Comparison of ENCODE assay signal across 38 cellular contexts in genomic region chr2:47167149-47167548, GRCh38. TPM values are rescaled to one million over a fixed set of nuclear protein-coding genes. Genes with fewer than 3 reads are reported as not detected.
"Had no signal": no experiment of that assay in that cellular context is flagged by ENCODE, and none has a peak within 500 bp of the region (broad histone marks: within the 10 kb centered on the region; RNA-seq: fewer than 3 reads in every experiment).

No MANE protein-coding gene starts in this region.

- H3K9me3 Mint-ChIP-seq: activated CD4-positive, alpha-beta memory T cell treated with anti-CD3 and anti-CD28 coated beads, Interleukin-2, amount 10 ng/mL, durations not matched to agents 7 days and 5 days; activated CD4-positive, alpha-beta T cell treated with anti-CD3 and anti-CD28 coated beads, Interleukin-2, amount 10 ng/mL, durations not matched to agents 7 days and 5 days; activated T-cell treated with anti-CD3 and anti-CD28 coated beads, Interleukin-2, amount 50 U/mL, for 4 hours; activated T-helper 17 cell treated with anti-CD3 and anti-CD28 coated beads, Interleukin-2, amount 50 U/mL, for 72 hours; nephron progenitor cell; stimulated activated memory B cell treated with anti-CD40 and anti-IgM and Interleukin-4, amounts not matched to agents 10 μg/mL and 1 μg/mL and 100 μg/mL, for 72 hours had no signal

- H3K9me3 ChIP-seq: neutrophil, ovary, sigmoid colon, stomach, suprapubic skin, tibial artery, upper lobe of right lung had no signal

- FAIRE-seq: astrocyte, keratinocyte had no signal

- H3K36me3 ChIP-seq: ovary had no signal

- H3K27me3 Mint-ChIP-seq: activated CD4-positive, alpha-beta memory T cell treated with anti-CD3 and anti-CD28 coated beads, Interleukin-2, amount 10 ng/mL, durations not matched to agents 7 days and 5 days; activated CD4-positive, alpha-beta T cell treated with anti-CD3 and anti-CD28 coated beads, Interleukin-2, amount 10 ng/mL, durations not matched to agents 7 days and 5 days; activated T-helper 17 cell treated with anti-CD3 and anti-CD28 coated beads, Interleukin-2, amount 50 U/mL, for 72 hours; progenitor cell of endocrine pancreas; stimulated activated memory B cell treated with anti-CD40 and anti-IgM and Interleukin-4, amounts not matched to agents 10 μg/mL and 1 μg/mL and 100 μg/mL, for 72 hours; T-helper 17 cell had no signal

- H2AFZ ChIP-seq: hepatocyte had no signal

- H3K27ac ChIP-seq: brain microvascular endothelial cell, hepatocyte, neutrophil, ovary, suprapubic skin, upper lobe of right lung had no signal

- H3K27me3 ChIP-seq: brain microvascular endothelial cell, dorsolateral prefrontal cortex, hepatocyte, neutrophil, ovary, sigmoid colon, stomach, suprapubic skin, tibial artery, upper lobe of right lung had no signal

- H3K4me3 ChIP-seq: coronary artery, hepatocyte, ovary, sigmoid colon, stomach, suprapubic skin, tibial artery, upper lobe of right lung had no signal

- H3K4me3 Mint-ChIP-seq: activated CD4-positive, alpha-beta memory T cell treated with anti-CD3 and anti-CD28 coated beads, Interleukin-2, amount 10 ng/mL, durations not matched to agents 7 days and 5 days; activated CD4-positive, alpha-beta T cell treated with anti-CD3 and anti-CD28 coated beads, Interleukin-2, amount 10 ng/mL, durations not matched to agents 7 days and 5 days; activated T-cell treated with anti-CD3 and anti-CD28 coated beads, Interleukin-2, amount 50 U/mL, for 4 hours; activated T-helper 17 cell treated with anti-CD3 and anti-CD28 coated beads, Interleukin-2, amount 50 U/mL, for 72 hours; nephron progenitor cell; stimulated activated memory B cell treated with anti-CD40 and anti-IgM and Interleukin-4, amounts not matched to agents 10 μg/mL and 1 μg/mL and 100 μg/mL, for 72 hours; T-helper 17 cell had no signal

- H3K4me2 ChIP-seq: hepatocyte had no signal

- DNase-seq: activated CD4-positive, alpha-beta memory T cell treated with anti-CD3 and anti-CD28 coated beads, Interleukin-2, amount 10 ng/mL, durations not matched to agents 7 days and 5 days; activated CD4-positive, alpha-beta T cell treated with anti-CD3 and anti-CD28 coated beads, Interleukin-2, amount 10 ng/mL, durations not matched to agents 7 days and 5 days; activated CD4-positive, CD25-positive, alpha-beta regulatory T cell treated with anti-CD3 and anti-CD28 coated beads, Interleukin-2, amount 50 U/mL, for 72 hours; activated CD8-positive, alpha-beta memory T cell treated with anti-CD3 and anti-CD28 coated beads, Interleukin-2, amount 50 U/mL, for 48 hours; activated gamma-delta T cell treated with Interleukin-2 at 50 U/mL for 16 hours; activated naive CD4-positive, alpha-beta T cell treated with anti-CD3 and anti-CD28 coated beads, Interleukin-2, amount 50 U/mL, for 16 hours; activated T-cell treated with anti-CD3 and anti-CD28 coated beads, Interleukin-2, amount 50 U/mL, for 4 hours; amniotic stem cell; brain microvascular endothelial cell; dorsolateral prefrontal cortex; effector memory CD4-positive, alpha-beta T cell; foreskin melanocyte; left cardiac atrium; left ventricle myocardium superior; nephron progenitor cell; ovary; retina; sigmoid colon; small intestine; stimulated activated CD4-positive, alpha-beta T cell treated with anti-CD3 and anti-CD28 coated beads, Interleukin-1b, Interleukin-23, amount 100 ng/mL, for 48 hours; stimulated activated CD4-positive, alpha-beta T cell treated with anti-CD3 and anti-CD28 coated beads, Interleukin-4, amount 100 ng/mL, for 4 hours; stimulated activated CD8-positive, alpha-beta memory T cell treated with anti-CD3 and anti-CD28 coated beads, Interleukin-4, amount 100 ng/mL, for 48 hours; stomach; T-helper 17 cell; T1000; tibial artery; upper lobe of right lung had no signal

- H3K27ac Mint-ChIP-seq: activated CD4-positive, alpha-beta memory T cell treated with anti-CD3 and anti-CD28 coated beads, Interleukin-2, amount 10 ng/mL, durations not matched to agents 7 days and 5 days; activated CD4-positive, alpha-beta T cell treated with anti-CD3 and anti-CD28 coated beads, Interleukin-2, amount 10 ng/mL, durations not matched to agents 7 days and 5 days; nephron progenitor cell; progenitor cell of endocrine pancreas; stimulated activated memory B cell treated with anti-CD40 and anti-IgM and Interleukin-4, amounts not matched to agents 10 μg/mL and 1 μg/mL and 100 μg/mL, for 72 hours had no signal

- ATAC-seq: activated T-cell treated with anti-CD3 and anti-CD28 coated beads, Interleukin-2, amount 50 U/mL, for 4 hours; activated T-helper 17 cell treated with anti-CD3 and anti-CD28 coated beads, Interleukin-2, amount 50 U/mL, for 72 hours; left cardiac atrium; left ventricle myocardium superior; stimulated activated memory B cell treated with anti-CD40 and anti-IgM and Interleukin-4, amounts not matched to agents 10 μg/mL and 1 μg/mL and 100 μg/mL, for 72 hours; T-helper 17 cell; upper lobe of right lung had no signal

RNA-seq across cellular contexts. Expression of gene STPG4, which starts 12.0 kb away (rescaled TPM):
- total RNA-seq: activated T-cell treated with anti-CD3 and anti-CD28 coated beads, Interleukin-2, amount 50 U/mL, for 4 hours; cardiac septum; hepatocyte; left cardiac atrium; left ventricle myocardium superior; stomach; upper lobe of right lung had no signal
- polyA plus RNA-seq: esophagus, stomach had no signal
